ENCODE assay signal across 24 cellular contexts in genomic region chr10:130251766-130252165, GRCh38.
DNase-seq lines count a peak whose midpoint lies in the region; ATAC-seq, FAIRE-seq and TF ChIP-seq lines count a peak whose summit lies in the region.
"Had no signal": no experiment of that assay in that cellular context is flagged by ENCODE, and none has a peak within 500 bp of the region (broad histone marks: within the 10 kb centered on the region; RNA-seq: fewer than 3 reads in every experiment).

No MANE protein-coding gene starts in this region.

- POLR2A ChIA-PET in HepG2 (lab: Yijun Ruan, JAX), result no interaction called here

- H3K9me3 ChIP-seq in HepG2 (ENCODE audit: low read length), result 0 out of 2 replicates have a peak, but pooled peaks cover 3% of the 10 kb centered on the region
- no peaks in the 10 kb centered on the region for H3K9me3 ChIP-seq in right lobe of liver
- H3K9me3 ChIP-seq: A549, Caco-2 had no signal

- DNase-seq in activated CD8-positive, alpha-beta memory T cell treated with anti-CD3 and anti-CD28 coated beads for 24 hours, result peak; percentile 35
- DNase-seq in activated CD8-positive, alpha-beta memory T cell treated with anti-CD3 and anti-CD28 coated beads, Interleukin-2, amount 50 U/mL, for 48 hours, result no peak
- no peak for DNase-seq in HepG2 (ENCODE audit: low spot score)
- DNase-seq in right lobe of liver, result no peak
- DNase-seq in left lobe of liver (ENCODE audit: low spot score), result peak; percentile 16
- DNase-seq in ureter (ENCODE audit: low spot score), result peak; percentile 14
- DNase-seq in NCI-H524 treated with DMSO at 0.1 percent for 48 hours (lab: John Stamatoyannopoulos, UW), result no peak
- DNase-seq in activated naive CD4-positive, alpha-beta T cell treated with anti-CD3 and anti-CD28 coated beads, Interleukin-2, amount 50 U/mL, for 72 hours (ENCODE audit: low spot score in 2 of 2), result no peak
- DNase-seq: AML-193; Caco-2; Calu3; CD4-positive, alpha-beta T cell; DMS79 treated with DMSO at 0.1 percent for 48 hours; GF-D8 had no signal

- no peak overlapping the region for H3K4me2 ChIP-seq in HepG2 (ENCODE audit: low read depth, low read length)
- H3K4me2 ChIP-seq: A549; BLaER1 treated with 17β-estradiol and CSF1 and Interleukin-3, amounts not matched to agents 10 nM and 100 nM had no signal

- H2AFZ ChIP-seq in HepG2 (ENCODE audit: low read length), result no peak overlapping the region

- BruUV-seq in HepG2 (replicated peaks; lab: Mats Ljungman, UMichigan), result no TSS peak

- H3K4me3 ChIP-seq in HepG2 (replicated peaks in 1 of 3; ENCODE audit: insufficient read depth in 1 of 3, low read depth in 2 of 3, low read length in 3 of 3) (no peak overlapping the region), right lobe of liver (no peak overlapping the region)
- H3K4me3 ChIP-seq: A549; BLaER1 treated with 17β-estradiol and CSF1 and Interleukin-3, amounts not matched to agents 10 nM and 100 nM had no signal

- 0% methylated on average over 4 of the region's 4 CpGs for WGBS in HepG2 (ENCODE audit: low lambda C conversion rate)
- WGBS in right lobe of liver (ENCODE audit: insufficient coverage, low coverage, low lambda C conversion rate, missing lambda C conversion rate), result 56% methylated on average over 2 of the region's 4 CpGs

- no peaks in the 10 kb centered on the region for H3K9me3 Mint-ChIP-seq in activated naive CD4-positive, alpha-beta T cell treated with anti-CD3 and anti-CD28 coated beads, Interleukin-2, amount 50 U/mL, for 72 hours
- H3K9me3 Mint-ChIP-seq: CD4-positive, alpha-beta T cell; CD8-positive, alpha-beta T cell had no signal

- H3K9ac ChIP-seq in HepG2 (ENCODE audit: insufficient read depth, low read depth, low read length), result no peak overlapping the region
- H3K9ac ChIP-seq: BLaER1 treated with 17β-estradiol and CSF1 and Interleukin-3, amounts not matched to agents 10 nM and 100 nM had no signal

- peaks cover 0 to 10% of the 10 kb centered on the region in 2 donors for H3K36me3 Mint-ChIP-seq in activated naive CD4-positive, alpha-beta T cell treated with anti-CD3 and anti-CD28 coated beads, Interleukin-2, amount 50 U/mL, for 72 hours
- H3K36me3 Mint-ChIP-seq: CD8-positive, alpha-beta T cell had no signal

- H3K4me1 ChIP-seq in HepG2 (ENCODE audit: insufficient read depth, low read length), result no peaks in the 10 kb centered on the region
- H3K4me1 ChIP-seq in right lobe of liver, result no peaks in the 10 kb centered on the region
- H3K4me1 ChIP-seq: A549; BLaER1 treated with 17β-estradiol and CSF1 and Interleukin-3, amounts not matched to agents 10 nM and 100 nM; Caco-2 had no signal

- no peak overlapping the region for H3K27ac Mint-ChIP-seq in activated naive CD4-positive, alpha-beta T cell treated with anti-CD3 and anti-CD28 coated beads, Interleukin-2, amount 50 U/mL, for 72 hours
- H3K27ac Mint-ChIP-seq: B cell; CD4-positive, alpha-beta T cell; CD8-positive, alpha-beta T cell had no signal

- H3K79me2 ChIP-seq in HepG2 (ENCODE audit: insufficient read depth, low read length), result no peaks in the 10 kb centered on the region

- H3K27ac ChIP-seq in HepG2 (ENCODE audit: extremely low read length, insufficient read depth, low read length), result no peak overlapping the region
- H3K27ac ChIP-seq in right lobe of liver, result no peak overlapping the region
- H3K27ac ChIP-seq: 22Rv1; A549; BLaER1 treated with 17β-estradiol and CSF1 and Interleukin-3, amounts not matched to agents 10 nM and 100 nM; C4-2B had no signal

- TF ChIP-seq RAD21 in HepG2 (CRISPR knock-in tag; IDR thresholded peaks at IDR 0.05), result no peak

- no peak for TF ChIP-seq EP300 in HepG2 (IDR thresholded peaks at IDR 0.05; ENCODE audit: low read depth in 2 of 2, low read length in 2 of 2)
- TF ChIP-seq EP300 in HepG2 (CRISPR knock-in tag; IDR thresholded peaks at IDR 0.05; ENCODE audit: borderline replicate concordance), result no peak

- TF ChIP-seq CTCF in HepG2 (CRISPR knock-in tag; IDR thresholded peaks at IDR 0.05) (no peak), right lobe of liver (IDR thresholded peaks at IDR 0.05) (no peak)

- H3K36me3 ChIP-seq in HepG2 (replicated peaks in 1 of 2; ENCODE audit: control insufficient read depth in 1 of 2, insufficient read depth in 2 of 2, low read length in 2 of 2) (no peaks in the 10 kb centered on the region), right lobe of liver (no peaks in the 10 kb centered on the region)
- H3K36me3 ChIP-seq: BLaER1 treated with 17β-estradiol and CSF1 and Interleukin-3, amounts not matched to agents 10 nM and 100 nM had no signal

- H3K27me3 ChIP-seq in HepG2 (ENCODE audit: control insufficient read depth in 1 of 2, insufficient read depth in 2 of 2, low read length in 2 of 2) (no peaks in the 10 kb centered on the region; a peak in 1 of 5 replicates), right lobe of liver (no peaks in the 10 kb centered on the region)

- intact Hi-C loops in HepG2 (cut with micrococcal nuclease; ENCODE audit: unreplicated experiment) (no loop called here), right lobe of liver (cut with DNase I) (no loop called here)

- no peaks in the 10 kb centered on the region for H4K20me1 ChIP-seq in HepG2 (ENCODE audit: insufficient read depth, low read length)
- H4K20me1 ChIP-seq: BLaER1 treated with 17β-estradiol and CSF1 and Interleukin-3, amounts not matched to agents 10 nM and 100 nM had no signal

- no peak for FAIRE-seq in HepG2 (lab: Jason Lieb, UNC)
- FAIRE-seq: A549, D721Med, G401.6, GM12891, GM19239 had no signal

- CTCF ChIA-PET in HepG2 (lab: Yijun Ruan, JAX; ENCODE audit: low intra/inter-chr PET ratio, low total read pairs), result no interaction called here

- no peak for TF ChIP-seq POLR2A in HepG2 (IDR thresholded peaks at IDR 0.05; ENCODE audit: insufficient read depth in 1 of 2, low read depth in 2 of 2, low read length in 2 of 2)
- TF ChIP-seq POLR2A in right lobe of liver (IDR thresholded peaks at IDR 0.05), result no peak

- in situ Hi-C loops in HepG2 (cut with HindIII; ENCODE audit: extremely low pct_ligation_motif_present, low pct_unique_long_range_greater_than_20kb), result no loop called here

- no peak for ATAC-seq in HepG2
- ATAC-seq in right lobe of liver, result no peak
- ATAC-seq in left lobe of liver, result no peak
- ATAC-seq in activated naive CD4-positive, alpha-beta T cell treated with anti-CD3 and anti-CD28 coated beads, Interleukin-2, amount 50 U/mL, for 72 hours, result no peak
- ATAC-seq: A549; CD8-positive, alpha-beta T cell had no signal

TF ChIP-seq in HepG2, 621 proteins besides CTCF, POLR2A, EP300 and RAD21:
- TF ChIP-seq CREB1 (IDR thresholded peaks at IDR 0.05) (0 out of 2 replicates have a peak, but pooled peaks have one; percentile 8), CREB1 (CRISPR knock-in tag; IDR thresholded peaks at IDR 0.05) (no peak), ATF7 (IDR thresholded peaks at IDR 0.05) (peak; percentile 46; the same call in 1 of the 2 replicates), ATF7 (CRISPR knock-in tag; IDR thresholded peaks at IDR 0.05) (no peak), HDAC1 (CRISPR knock-in tag; IDR thresholded peaks at IDR 0.05) (no peak), ZNF253 (CRISPR knock-in tag; IDR thresholded peaks at IDR 0.05; ENCODE audit: borderline replicate concordance) (no peak), ZFAT (CRISPR knock-in tag; conservative IDR thresholded peaks at IDR 0.05) (no peak), HIVEP1 (CRISPR knock-in tag; IDR thresholded peaks at IDR 0.05) (no peak)
TF ChIP-seq in HepG2: peak in this region for 2.

Comparison
In these comparisons a context has a peak if more than half of its experiments do, and no peak if none do; other contexts are left out.
1. DNase-seq: peak in activated CD8-positive, alpha-beta memory T cell treated with anti-CD3 and anti-CD28 coated beads for 24 hours (single experiment), left lobe of liver (single experiment) and ureter (single experiment); none in activated CD8-positive, alpha-beta memory T cell treated with anti-CD3 and anti-CD28 coated beads, Interleukin-2, amount 50 U/mL, for 48 hours (single experiment), HepG2 (single experiment), right lobe of liver (0 of 3), NCI-H524 treated with DMSO at 0.1 percent for 48 hours (single experiment) and activated naive CD4-positive, alpha-beta T cell treated with anti-CD3 and anti-CD28 coated beads, Interleukin-2, amount 50 U/mL, for 72 hours (0 of 2).